In genomic region chr7:76992871-76993270, GRCh38 we compare ENCODE assay signal across 11 cellular contexts. TPM values are rescaled to one million over a fixed set of nuclear protein-coding genes. Genes with fewer than 3 reads are reported as not detected.
"Had no signal": no experiment of that assay in that cellular context is flagged by ENCODE, and none has a peak within 500 bp of the region (broad histone marks: within the 10 kb centered on the region; RNA-seq: fewer than 3 reads in every experiment).

No MANE protein-coding gene starts in this region.

RNA-seq across cellular contexts. Expression of gene SPDYE17, which starts 39.3 kb away (rescaled TPM):
- total RNA-seq: OCI-LY7, PC-3, PC-9, Peyer's patch, Right ventricle myocardium inferior, Right ventricle myocardium superior, RPMI7951, SJCRH30, SJSA1, SK-MEL-5 had no signal
- polyA plus RNA-seq: SK-N-SH had no signal
